ENCODE assay signal across 8 cellular contexts in genomic region chr1:244971524-244972216, GRCh38.
DNase-seq lines count a peak whose midpoint lies in the region; ATAC-seq lines count a peak whose summit lies in the region.

No MANE protein-coding gene starts in this region.

- H3K27me3 Mint-ChIP-seq in activated T-helper 17 cell treated with anti-CD3 and anti-CD28 coated beads, Interleukin-2, amount 50 U/mL, for 72 hours, result no peaks in the 10 kb centered on the region
- H3K27me3 Mint-ChIP-seq in stimulated activated naive CD8-positive, alpha-beta T cell treated with anti-CD3 and anti-CD28 coated beads, Interleukin-15, amount 100 ng/mL, for 72 hours, result no peaks in the 10 kb centered on the region

- H3K4me3 Mint-ChIP-seq in activated T-helper 17 cell treated with anti-CD3 and anti-CD28 coated beads, Interleukin-2, amount 50 U/mL, for 72 hours, result peak overlapping the region; percentile 95
- peak overlapping the region; percentile 92 for H3K4me3 Mint-ChIP-seq in stimulated activated naive CD8-positive, alpha-beta T cell treated with anti-CD3 and anti-CD28 coated beads, Interleukin-15, amount 100 ng/mL, for 72 hours

- H3K27ac ChIP-seq in BLaER1 treated with 17β-estradiol and CSF1 and Interleukin-3, amounts not matched to agents 10 nM and 100 nM, result peak overlapping the region; percentile 97 to 100 (median 99)
- H3K27ac ChIP-seq in HUES48 (ENCODE audit: low read depth, low read length), result peak overlapping the region; percentile 100

- no peaks in the 10 kb centered on the region for H3K36me3 Mint-ChIP-seq in activated T-helper 17 cell treated with anti-CD3 and anti-CD28 coated beads, Interleukin-2, amount 50 U/mL, for 72 hours (ENCODE audit: low read depth)

- no peaks in the 10 kb centered on the region for H3K9me3 ChIP-seq in BLaER1 treated with 17β-estradiol and CSF1 and Interleukin-3, amounts not matched to agents 10 nM and 100 nM (replicated peaks in 1 of 11)
- H3K9me3 ChIP-seq in HUES48 (ENCODE audit: control insufficient read depth, insufficient read depth, low read length) (no peaks in the 10 kb centered on the region), iPS-15b (ENCODE audit: control insufficient read depth, insufficient read depth, low read length) (no peaks in the 10 kb centered on the region)

- no peaks in the 10 kb centered on the region for H3K9me3 Mint-ChIP-seq in activated T-helper 17 cell treated with anti-CD3 and anti-CD28 coated beads, Interleukin-2, amount 50 U/mL, for 72 hours
- no peaks in the 10 kb centered on the region for H3K9me3 Mint-ChIP-seq in stimulated activated naive CD8-positive, alpha-beta T cell treated with anti-CD3 and anti-CD28 coated beads, Interleukin-15, amount 100 ng/mL, for 72 hours

- H3K4me3 ChIP-seq in BLaER1 treated with 17β-estradiol and CSF1 and Interleukin-3, amounts not matched to agents 10 nM and 100 nM, result peak overlapping the region; percentile 61 to 79 (median 68)
- peak overlapping the region; percentile 83 for H3K4me3 ChIP-seq in HUES48 (ENCODE audit: low read depth, low read length)
- H3K4me3 ChIP-seq in iPS-15b (ENCODE audit: low read depth, low read length), result peak overlapping the region; percentile 67

- H3K4me1 Mint-ChIP-seq in activated T-helper 17 cell treated with anti-CD3 and anti-CD28 coated beads, Interleukin-2, amount 50 U/mL, for 72 hours, result peaks cover 6% of the 10 kb centered on the region
- peaks cover 13% of the 10 kb centered on the region for H3K4me1 Mint-ChIP-seq in stimulated activated naive CD8-positive, alpha-beta T cell treated with anti-CD3 and anti-CD28 coated beads, Interleukin-15, amount 100 ng/mL, for 72 hours

- H3K27me3 ChIP-seq in BLaER1 treated with 17β-estradiol and CSF1 and Interleukin-3, amounts not matched to agents 10 nM and 100 nM, result no peaks in the 10 kb centered on the region
- H3K27me3 ChIP-seq in HUES48 (ENCODE audit: control insufficient read depth, insufficient read depth, low read length), result no peaks in the 10 kb centered on the region
- H3K27me3 ChIP-seq in iPS-15b (ENCODE audit: control insufficient read depth, insufficient read depth, low read length), result no peaks in the 10 kb centered on the region

- H3K4me1 ChIP-seq in BLaER1 treated with 17β-estradiol and CSF1 and Interleukin-3, amounts not matched to agents 10 nM and 100 nM, result peaks cover 14 to 30% (median 23%) of the 10 kb centered on the region in 10 experiments
- peaks cover 19% of the 10 kb centered on the region for H3K4me1 ChIP-seq in HUES48 (ENCODE audit: control insufficient read depth, insufficient read depth, low read length)
- H3K4me1 ChIP-seq in iPS-15b (ENCODE audit: control insufficient read depth, insufficient read depth, low read length), result peaks cover 7% of the 10 kb centered on the region

- peak overlapping the region; percentile 98 for H3K27ac Mint-ChIP-seq in activated T-helper 17 cell treated with anti-CD3 and anti-CD28 coated beads, Interleukin-2, amount 50 U/mL, for 72 hours
- H3K27ac Mint-ChIP-seq in stimulated activated naive CD8-positive, alpha-beta T cell treated with anti-CD3 and anti-CD28 coated beads, Interleukin-15, amount 100 ng/mL, for 72 hours, result peak overlapping the region; percentile 98 to 99

- H3K4me2 ChIP-seq in BLaER1 treated with 17β-estradiol and CSF1 and Interleukin-3, amounts not matched to agents 10 nM and 100 nM, result peak overlapping the region; percentile 62 to 94 (median 80)

- H3K36me3 ChIP-seq in BLaER1 treated with 17β-estradiol and CSF1 and Interleukin-3, amounts not matched to agents 10 nM and 100 nM, result peaks cover 0 to 23% (median 7%) of the 10 kb centered on the region in 11 experiments; a peak in 9 of 22 replicates
- H3K36me3 ChIP-seq in HUES48 (ENCODE audit: control insufficient read depth, insufficient read depth, low read length), result no peaks in the 10 kb centered on the region
- no peaks in the 10 kb centered on the region for H3K36me3 ChIP-seq in iPS-15b (ENCODE audit: control insufficient read depth, insufficient read depth, low read length)

- DNase-seq in stimulated activated naive CD8-positive, alpha-beta T cell treated with anti-CD3 and anti-CD28 coated beads, Interleukin-15, amount 100 ng/mL, for 72 hours, result no peak
- DNase-seq in NCI-H2171 (lab: John Stamatoyannopoulos, UW) (no peak), islet precursor cell (no peak)

- no peak for ATAC-seq in activated T-helper 17 cell treated with anti-CD3 and anti-CD28 coated beads, Interleukin-2, amount 50 U/mL, for 72 hours (replicated peaks)
- ATAC-seq in stimulated activated naive CD8-positive, alpha-beta T cell treated with anti-CD3 and anti-CD28 coated beads, Interleukin-15, amount 100 ng/mL, for 72 hours, result no peak
- ATAC-seq in GM19035 (IDR thresholded peaks at IDR 0.05; ENCODE audit: unreplicated experiment), result no peak

- peak overlapping the region; percentile 94 to 100 (median 99) for H3K9ac ChIP-seq in BLaER1 treated with 17β-estradiol and CSF1 and Interleukin-3, amounts not matched to agents 10 nM and 100 nM
- peak overlapping the region; percentile 100 for H3K9ac ChIP-seq in HUES48 (ENCODE audit: low read depth, low read length)
- H3K9ac ChIP-seq in iPS-15b (ENCODE audit: low read depth, low read length), result peak overlapping the region; percentile 90

- H4K20me1 ChIP-seq in BLaER1 treated with 17β-estradiol and CSF1 and Interleukin-3, amounts not matched to agents 10 nM and 100 nM, result no peaks in the 10 kb centered on the region
